9 cellular contexts compared by ENCODE assay signal in the genomic region with DNA sequence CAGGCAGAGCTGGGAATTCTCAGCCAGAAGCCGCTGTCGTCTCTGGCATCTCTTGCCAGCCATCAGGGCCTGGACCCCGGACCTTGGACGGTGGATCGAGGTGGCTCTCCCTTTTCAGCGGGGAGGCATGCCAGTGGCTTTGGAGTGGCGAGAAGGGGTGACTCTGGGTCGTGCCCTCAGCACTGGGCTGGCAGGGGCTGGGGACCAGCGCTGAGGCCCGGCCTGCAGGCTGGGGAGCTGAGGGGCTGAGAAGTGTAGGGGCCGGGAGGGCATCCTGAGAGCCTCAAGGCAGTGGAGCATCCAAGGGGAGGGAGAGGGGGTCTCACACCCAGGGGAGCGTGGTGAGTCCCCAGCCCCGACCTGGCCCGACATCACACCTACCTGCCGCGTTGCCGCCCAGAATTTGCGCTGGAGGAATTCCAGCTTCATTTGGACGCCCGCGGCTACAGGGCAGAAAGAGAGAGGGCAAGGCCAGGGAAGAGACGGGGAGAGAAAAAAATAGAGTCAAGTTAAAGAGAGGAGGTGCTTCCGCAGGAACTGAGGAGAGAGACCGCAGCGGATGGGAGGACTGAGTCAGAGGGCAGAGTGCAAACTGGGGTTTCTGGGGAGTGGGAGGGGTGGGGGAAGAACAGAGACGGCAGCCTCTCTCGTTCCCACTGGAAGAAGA. TPM values are rescaled to one million over a fixed set of nuclear protein-coding genes. Genes with fewer than 3 reads are reported as not detected.
DNase-seq lines count a peak whose midpoint lies in the region; ATAC-seq and TF ChIP-seq lines count a peak whose summit lies in the region.
"Had no signal": no experiment of that assay in that cellular context is flagged by ENCODE, and none has a peak within 500 bp of the region (broad histone marks: within the 10 kb centered on the region; RNA-seq: fewer than 3 reads in every experiment).

No MANE protein-coding gene starts in this region.

- H3K27me3 ChIP-seq in muscle layer of colon (ENCODE audit: control insufficient read depth in 1 of 2, insufficient read depth in 2 of 2, low read length in 2 of 2) = no peaks in the 10 kb centered on the region
- no peaks in the 10 kb centered on the region for H3K27me3 ChIP-seq in uterus

- H3K9me3 Mint-ChIP-seq in CD14-positive monocyte = peaks cover 0 to 4% (median 0%) of the 10 kb centered on the region in 7 donors
- H3K9me3 Mint-ChIP-seq in activated naive CD4-positive, alpha-beta T cell treated with anti-CD3 and anti-CD28 coated beads, Interleukin-2, amount 50 U/mL, for 72 hours = no peaks in the 10 kb centered on the region

- H3K27me3 Mint-ChIP-seq in CD14-positive monocyte (ENCODE audit: low read depth in 3 of 3) = peaks cover 0 to 3% (median 2%) of the 10 kb centered on the region in 3 donors

- TF ChIP-seq CTCF in CD14-positive monocyte (IDR thresholded peaks at IDR 0.05) (no peak), uterus (IDR thresholded peaks at IDR 0.05) (no peak)

- peak overlapping the region; percentile 57 to 65 for H3K4me3 Mint-ChIP-seq in CD14-positive monocyte

- H3K9me3 ChIP-seq in muscle layer of colon (ENCODE audit: low read length) (no peaks in the 10 kb centered on the region), uterus (no peaks in the 10 kb centered on the region)

- H3K4me1 Mint-ChIP-seq in CD14-positive monocyte = peaks cover 89% of the 10 kb centered on the region

- H3K27ac ChIP-seq in muscle layer of colon (ENCODE audit: low read depth, low read length) = peak overlapping the region; percentile 32
- no peak overlapping the region for H3K27ac ChIP-seq in uterus

- H3K36me3 ChIP-seq in muscle layer of colon (ENCODE audit: insufficient read depth, low read length) (no peaks in the 10 kb centered on the region), uterus (no peaks in the 10 kb centered on the region)

- H3K4me1 ChIP-seq in muscle layer of colon (ENCODE audit: insufficient read depth, low read length) (no peaks in the 10 kb centered on the region), uterus (no peaks in the 10 kb centered on the region)

- intact Hi-C loops in CD14-positive monocyte (cut with micrococcal nuclease) (loop anchor here (2.0 to 10.0 kb wide), 2 partner anchors 15 to 533 kb away; no protein-coding TSS in a partner anchor), uterus (cut with DNase I; ENCODE audit: low total_unique reads) (no loop called here)

- H3K4me3 ChIP-seq in muscle layer of colon (ENCODE audit: low read depth in 1 of 2, low read length in 2 of 2) = no peak overlapping the region
- H3K4me3 ChIP-seq in uterus = no peak overlapping the region

- no peak overlapping the region for H3K9ac ChIP-seq in muscle layer of colon (ENCODE audit: low read length)

- peak; percentile 61 to 82 for ATAC-seq in activated naive CD4-positive, alpha-beta T cell treated with anti-CD3 and anti-CD28 coated beads, Interleukin-2, amount 50 U/mL, for 72 hours
- ATAC-seq in HG02973 (IDR thresholded peaks at IDR 0.05; ENCODE audit: unreplicated experiment) = no peak

- H3K27ac Mint-ChIP-seq in CD14-positive monocyte = peak overlapping the region; percentile 98 to 100 (median 100)
- peak overlapping the region in 1 of 2 donors; percentile 79 for H3K27ac Mint-ChIP-seq in activated naive CD4-positive, alpha-beta T cell treated with anti-CD3 and anti-CD28 coated beads, Interleukin-2, amount 50 U/mL, for 72 hours

- DNase-seq in CD14-positive monocyte (ENCODE audit: low spot score) (peak; percentile 77), SKM-1 (lab: John Stamatoyannopoulos, UW; ENCODE audit: unreplicated experiment) (peak; percentile 51), NCI-H82 treated with DMSO at 0.1 percent for 48 hours (lab: John Stamatoyannopoulos, UW; ENCODE audit: unreplicated experiment) (no peak), RPMI8226 (no peak), uterus (no peak)
- no peak for DNase-seq in activated naive CD4-positive, alpha-beta T cell treated with anti-CD3 and anti-CD28 coated beads, Interleukin-2, amount 50 U/mL, for 72 hours (ENCODE audit: low spot score in 2 of 2)

- peaks cover 10% of the 10 kb centered on the region in 2 donors for H3K36me3 Mint-ChIP-seq in CD14-positive monocyte
- no peaks in the 10 kb centered on the region for H3K36me3 Mint-ChIP-seq in activated naive CD4-positive, alpha-beta T cell treated with anti-CD3 and anti-CD28 coated beads, Interleukin-2, amount 50 U/mL, for 72 hours

- no peak for TF ChIP-seq POLR2A in uterus (IDR thresholded peaks at IDR 0.05)

RNA-seq across cellular contexts. Expression of gene LRTM2, which starts 9.0 kb away (rescaled TPM):
- not detected for polyA plus RNA-seq in CD14-positive monocyte
- not detected for total RNA-seq in activated naive CD4-positive, alpha-beta T cell treated with anti-CD3 and anti-CD28 coated beads, Interleukin-2, amount 50 U/mL, for 72 hours
- not detected for total RNA-seq in uterus
- polyA plus RNA-seq: keratinocyte had no signal

Comparison
In these comparisons a context has a peak if more than half of its experiments do, and no peak if none do; other contexts are left out.
1. DNase-seq: peak in CD14-positive monocyte (single experiment) and SKM-1 (single experiment); none in activated naive CD4-positive, alpha-beta T cell treated with anti-CD3 and anti-CD28 coated beads, Interleukin-2, amount 50 U/mL, for 72 hours (0 of 2), NCI-H82 treated with DMSO at 0.1 percent for 48 hours (single experiment), RPMI8226 (single experiment) and uterus (0 of 2).